ENCODE assay signal across 10 cellular contexts in the genomic region with DNA sequence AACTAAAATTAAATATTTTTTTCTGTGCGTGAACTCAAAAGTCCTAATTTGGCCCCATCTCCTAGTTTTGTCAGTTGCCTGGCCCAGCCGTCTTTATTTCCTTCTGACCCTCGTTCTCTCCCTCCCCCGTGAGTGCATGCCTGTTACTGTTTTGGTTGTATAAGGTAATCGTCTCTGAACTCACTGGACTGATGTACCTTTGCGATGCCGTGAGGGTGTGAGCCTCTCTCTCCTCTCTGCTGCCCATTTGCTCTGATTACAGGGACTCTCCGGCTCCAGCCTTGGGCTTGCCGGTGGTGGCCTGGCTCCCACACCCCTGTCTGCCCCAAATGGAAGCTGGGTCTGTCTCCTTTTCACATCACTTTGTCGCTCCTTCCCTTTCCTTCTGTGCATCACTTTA.
DNase-seq lines count a peak whose midpoint lies in the region; ATAC-seq and TF ChIP-seq lines count a peak whose summit lies in the region.
"Had no signal": no experiment of that assay in that cellular context is flagged by ENCODE, and none has a peak within 500 bp of the region (broad histone marks: within the 10 kb centered on the region; RNA-seq: fewer than 3 reads in every experiment).

No MANE protein-coding gene starts in this region.

- no peak for DNase-seq in CD4-positive, alpha-beta T cell
- no peak for DNase-seq in RWPE2 (ENCODE audit: low spot score)
- DNase-seq in glutamatergic neuron, result no peak
- DNase-seq in psoas muscle, result no peak
- DNase-seq in GM13977 (ENCODE audit: low spot score), result no peak
- DNase-seq in AML-193 (lab: John Stamatoyannopoulos, UW), result no peak
- DNase-seq in stimulated activated CD4-positive, alpha-beta T cell treated with anti-CD3 and anti-CD28 coated beads, Interleukin-1b, Interleukin-23, amount 100 ng/mL, for 48 hours, result no peak
- DNase-seq in superior temporal gyrus (ENCODE audit: extremely low spot score), result no peak

- peak overlapping the region; percentile 61 for H3K27ac Mint-ChIP-seq in CD4-positive, alpha-beta T cell
- peak overlapping the region; percentile 65 for H3K27ac Mint-ChIP-seq in glutamatergic neuron (ENCODE audit: unreplicated experiment)

- H3K9me3 Mint-ChIP-seq in CD4-positive, alpha-beta T cell, result no peaks in the 10 kb centered on the region
- peaks cover 2% of the 10 kb centered on the region for H3K9me3 Mint-ChIP-seq in glutamatergic neuron (ENCODE audit: unreplicated experiment)
- H3K9me3 Mint-ChIP-seq: IgD-negative memory B cell had no signal

- H3K4me3 ChIP-seq in RWPE2 (ENCODE audit: severe bottlenecking), result no peak overlapping the region
- no peak overlapping the region for H3K4me3 ChIP-seq in psoas muscle
- H3K4me3 ChIP-seq: tibial nerve had no signal

- H3K4me1 Mint-ChIP-seq in CD4-positive, alpha-beta T cell (ENCODE audit: low read depth), result peaks cover 66% of the 10 kb centered on the region
- H3K4me1 Mint-ChIP-seq in glutamatergic neuron (ENCODE audit: low read depth, unreplicated experiment), result peaks cover 60% of the 10 kb centered on the region

- no peak for TF ChIP-seq CTCF in CD4-positive, alpha-beta T cell (IDR thresholded peaks at IDR 0.05)
- TF ChIP-seq CTCF in RWPE2 (IDR thresholded peaks at IDR 0.05; ENCODE audit: poor library complexity, severe bottlenecking) (no peak), glutamatergic neuron (IDR thresholded peaks at IDR 0.05; ENCODE audit: partially characterized antibody, unreplicated experiment) (no peak), psoas muscle (IDR thresholded peaks at IDR 0.05) (no peak), GM13977 (IDR thresholded peaks at IDR 0.05; ENCODE audit: extremely low read depth, insufficient read depth, missing control alignments) (no peak)

- H3K36me3 ChIP-seq in RWPE2 (ENCODE audit: low read depth) (peaks cover 49% of the 10 kb centered on the region), psoas muscle (ENCODE audit: insufficient read depth in 1 of 2, low read depth in 1 of 2) (peaks cover 0 to 31% of the 10 kb centered on the region in 2 donors)

- 34 to 50% (median 36%) methylated on average over 10 of the region's 10 CpGs for WGBS in psoas muscle, 3 donors

- no peaks in the 10 kb centered on the region for H3K27me3 Mint-ChIP-seq in CD4-positive, alpha-beta T cell
- H3K27me3 Mint-ChIP-seq in glutamatergic neuron (ENCODE audit: unreplicated experiment), result peaks cover 6% of the 10 kb centered on the region
- H3K27me3 Mint-ChIP-seq: IgD-negative memory B cell had no signal

- in situ Hi-C loops in GM13977 (cut with MboI; ENCODE audit: low pct_unique_long_range_greater_than_20kb, low sequenced_read_pairs, unreplicated experiment), result no loop called here

- H3K4me3 Mint-ChIP-seq in CD4-positive, alpha-beta T cell, result peak overlapping the region; percentile 1
- peak overlapping the region; percentile 74 for H3K4me3 Mint-ChIP-seq in glutamatergic neuron (ENCODE audit: unreplicated experiment)

- no peaks in the 10 kb centered on the region for H3K9me3 ChIP-seq in CD4-positive, alpha-beta T cell (ENCODE audit: control insufficient read depth, low read length)
- H3K9me3 ChIP-seq in RWPE2 (ENCODE audit: severe bottlenecking) (no peaks in the 10 kb centered on the region), psoas muscle (no peaks in the 10 kb centered on the region)
- H3K9me3 ChIP-seq: tibial nerve had no signal

- no peak for ATAC-seq in CD4-positive, alpha-beta T cell (ENCODE audit: poor library complexity)
- ATAC-seq in RWPE2 (ENCODE audit: low read depth), result peak; percentile 15; the same call in 1 of the 3 replicates
- peak in 3 of 4 donors; percentile 39 to 46 (median 43) for ATAC-seq in psoas muscle

- POLR2A ChIA-PET in CD4-positive, alpha-beta T cell (lab: Charles Lee), result interaction anchor here (0.6 to 1.1 kb wide), 3 partner anchors 35 to 57 kb away, joined by 3 to 4 read pairs (median 3); no protein-coding TSS in a partner anchor

- peaks cover 59% of the 10 kb centered on the region for H3K36me3 Mint-ChIP-seq in CD4-positive, alpha-beta T cell (ENCODE audit: low read depth)
- no peaks in the 10 kb centered on the region for H3K36me3 Mint-ChIP-seq in glutamatergic neuron (ENCODE audit: unreplicated experiment)
- H3K36me3 Mint-ChIP-seq: IgD-negative memory B cell had no signal

- H3K4me1 ChIP-seq in RWPE2 (ENCODE audit: insufficient read depth, poor library complexity, severe bottlenecking) (peaks cover 35% of the 10 kb centered on the region), psoas muscle (peaks cover 60% of the 10 kb centered on the region)

- CTCF ChIA-PET in CD4-positive, alpha-beta T cell (lab: Charles Lee), result interaction anchor here (1.1 to 3.6 kb wide), 4 partner anchors 13 to 59 kb away, joined by 4 to 13 read pairs (median 8); no protein-coding TSS in a partner anchor

- no peak overlapping the region for H3K27ac ChIP-seq in CD4-positive, alpha-beta T cell (ENCODE audit: low read depth, low read length)
- H3K27ac ChIP-seq in RWPE2 (ENCODE audit: poor library complexity, severe bottlenecking), result peak overlapping the region; percentile 38
- peak overlapping the region; percentile 83 for H3K27ac ChIP-seq in psoas muscle

- no peaks in the 10 kb centered on the region for H3K27me3 ChIP-seq in CD4-positive, alpha-beta T cell (ENCODE audit: control insufficient read depth, insufficient read depth, low read length)
- H3K27me3 ChIP-seq in RWPE2 (ENCODE audit: insufficient read depth, poor library complexity, severe bottlenecking) (no peaks in the 10 kb centered on the region), psoas muscle (ENCODE audit: insufficient read depth in 3 of 3, low read length in 2 of 3) (no peaks in the 10 kb centered on the region)
- H3K27me3 ChIP-seq: tibial nerve had no signal

- intact Hi-C loops in CD4-positive, alpha-beta T cell (cut with DNase I, micrococcal nuclease), result no loop called here
- intact Hi-C loops in psoas muscle (cut with DNase I), result loop anchor here in 1 of 2 donors (5.0 kb wide), 1 partner anchor 40 kb away; no protein-coding TSS in a partner anchor
